In genomic region chr1:47663286-47663685, GRCh38 we compare ENCODE assay signal across 20 cellular contexts.
DNase-seq lines count a peak whose midpoint lies in the region; ATAC-seq and TF ChIP-seq lines count a peak whose summit lies in the region.
"Had no signal": no experiment of that assay in that cellular context is flagged by ENCODE, and none has a peak within 500 bp of the region (broad histone marks: within the 10 kb centered on the region; RNA-seq: fewer than 3 reads in every experiment).

No MANE protein-coding gene starts in this region.

- TF ChIP-seq CTCF in GM12865 (IDR thresholded peaks at IDR 0.05; ENCODE audit: insufficient read depth, low read depth, low read length, missing control alignments) = no peak
- TF ChIP-seq CTCF in CD4-positive, alpha-beta T cell (IDR thresholded peaks at IDR 0.05) = no peak

- H3K27me3 ChIP-seq in CD4-positive, alpha-beta T cell (ENCODE audit: control insufficient read depth, insufficient read depth, low read length) = no peaks in the 10 kb centered on the region

- POLR2A ChIA-PET in CD4-positive, alpha-beta T cell (lab: Charles Lee) = no interaction called here

- DNase-seq in GM12865 (ENCODE audit: low read depth) (peak; percentile 44), HT1080 (ENCODE audit: low read depth) (peak; percentile 31), mesenteric fat pad (ENCODE audit: low spot score) (peak; percentile 30), hypothalamus (lab: John Stamatoyannopoulos, UW) (no peak)
- DNase-seq in natural killer cell treated with Interleukin-12 subunit alpha and Interleukin-12 subunit beta and Interleukin-15 and Interleukin-18, amount 100 ng/mL, for 72 hours (ENCODE audit: low spot score) = no peak
- no peak for DNase-seq in CD4-positive, alpha-beta T cell
- DNase-seq: activated CD4-positive, alpha-beta T cell treated with anti-CD3 and anti-CD28 coated beads for 4 hours; activated gamma-delta T cell treated with Interleukin-2 at 50 U/mL for 16 hours; CD8-positive, alpha-beta T cell; cortex of kidney; Kasumi-1; NCI-H1048; NCI-H187 treated with DMSO at 0.1 percent for 48 hours; NCI-H2227 treated with DMSO at 0.1 percent for 48 hours; NCI-H748 treated with DMSO at 0.1 percent for 48 hours; posterior cingulate gyrus; SHP77 treated with DMSO at 0.1 percent for 48 hours had no signal

- no peak overlapping the region for H3K4me3 Mint-ChIP-seq in activated T-helper 17 cell treated with anti-CD3 and anti-CD28 coated beads, Interleukin-2, amount 50 U/mL, for 72 hours
- H3K4me3 Mint-ChIP-seq in natural killer cell treated with Interleukin-12 subunit alpha and Interleukin-12 subunit beta and Interleukin-15 and Interleukin-18, amount 100 ng/mL, for 72 hours = no peak overlapping the region
- H3K4me3 Mint-ChIP-seq in CD4-positive, alpha-beta T cell = no peak overlapping the region
- H3K4me3 Mint-ChIP-seq: CD8-positive, alpha-beta T cell had no signal

- no peak overlapping the region for H3K27ac ChIP-seq in CD4-positive, alpha-beta T cell (ENCODE audit: low read depth, low read length)
- H3K27ac ChIP-seq: heart left ventricle had no signal

- H3K4me3 ChIP-seq in GM12865 (ENCODE audit: low read depth, low read length) = no peak overlapping the region
- H3K4me3 ChIP-seq: heart left ventricle had no signal

- CTCF ChIA-PET in CD4-positive, alpha-beta T cell (lab: Charles Lee) = no interaction called here

- no peaks in the 10 kb centered on the region for H3K36me3 Mint-ChIP-seq in activated T-helper 17 cell treated with anti-CD3 and anti-CD28 coated beads, Interleukin-2, amount 50 U/mL, for 72 hours (ENCODE audit: low read depth)
- no peaks in the 10 kb centered on the region for H3K36me3 Mint-ChIP-seq in natural killer cell treated with Interleukin-12 subunit alpha and Interleukin-12 subunit beta and Interleukin-15 and Interleukin-18, amount 100 ng/mL, for 72 hours
- no peaks in the 10 kb centered on the region for H3K36me3 Mint-ChIP-seq in CD4-positive, alpha-beta T cell (ENCODE audit: low read depth)
- H3K36me3 Mint-ChIP-seq: CD8-positive, alpha-beta T cell had no signal

- intact Hi-C loops in CD4-positive, alpha-beta T cell (cut with DNase I, micrococcal nuclease) = no loop called here

- H3K9me3 ChIP-seq in CD4-positive, alpha-beta T cell (ENCODE audit: control insufficient read depth, low read length) = no peaks in the 10 kb centered on the region

- peaks cover 8% of the 10 kb centered on the region for H3K27me3 Mint-ChIP-seq in activated T-helper 17 cell treated with anti-CD3 and anti-CD28 coated beads, Interleukin-2, amount 50 U/mL, for 72 hours
- H3K27me3 Mint-ChIP-seq in natural killer cell treated with Interleukin-12 subunit alpha and Interleukin-12 subunit beta and Interleukin-15 and Interleukin-18, amount 100 ng/mL, for 72 hours = peaks cover 19 to 21% of the 10 kb centered on the region in 2 donors
- H3K27me3 Mint-ChIP-seq in CD4-positive, alpha-beta T cell = peaks cover 10% of the 10 kb centered on the region

- H3K9me3 Mint-ChIP-seq in activated T-helper 17 cell treated with anti-CD3 and anti-CD28 coated beads, Interleukin-2, amount 50 U/mL, for 72 hours = no peaks in the 10 kb centered on the region
- H3K9me3 Mint-ChIP-seq in natural killer cell treated with Interleukin-12 subunit alpha and Interleukin-12 subunit beta and Interleukin-15 and Interleukin-18, amount 100 ng/mL, for 72 hours = no peaks in the 10 kb centered on the region
- H3K9me3 Mint-ChIP-seq in CD4-positive, alpha-beta T cell = no peaks in the 10 kb centered on the region
- H3K9me3 Mint-ChIP-seq: CD8-positive, alpha-beta T cell had no signal

- ATAC-seq in activated T-helper 17 cell treated with anti-CD3 and anti-CD28 coated beads, Interleukin-2, amount 50 U/mL, for 72 hours (replicated peaks) = peak; percentile 34
- no peak for ATAC-seq in natural killer cell treated with Interleukin-12 subunit alpha and Interleukin-12 subunit beta and Interleukin-15 and Interleukin-18, amount 100 ng/mL, for 72 hours
- ATAC-seq in GM18861 (IDR thresholded peaks at IDR 0.05; ENCODE audit: unreplicated experiment) = no peak
- no peak for ATAC-seq in CD4-positive, alpha-beta T cell (ENCODE audit: poor library complexity)
- ATAC-seq: CD8-positive, alpha-beta T cell; heart left ventricle had no signal

- H3K27ac Mint-ChIP-seq in activated T-helper 17 cell treated with anti-CD3 and anti-CD28 coated beads, Interleukin-2, amount 50 U/mL, for 72 hours = no peak overlapping the region
- H3K27ac Mint-ChIP-seq in natural killer cell treated with Interleukin-12 subunit alpha and Interleukin-12 subunit beta and Interleukin-15 and Interleukin-18, amount 100 ng/mL, for 72 hours = no peak overlapping the region
- H3K27ac Mint-ChIP-seq in CD4-positive, alpha-beta T cell = no peak overlapping the region
- H3K27ac Mint-ChIP-seq: CD8-positive, alpha-beta T cell had no signal

- no peaks in the 10 kb centered on the region for H3K4me1 Mint-ChIP-seq in activated T-helper 17 cell treated with anti-CD3 and anti-CD28 coated beads, Interleukin-2, amount 50 U/mL, for 72 hours
- no peaks in the 10 kb centered on the region for H3K4me1 Mint-ChIP-seq in natural killer cell treated with Interleukin-12 subunit alpha and Interleukin-12 subunit beta and Interleukin-15 and Interleukin-18, amount 100 ng/mL, for 72 hours (ENCODE audit: low read depth in 2 of 2)
- H3K4me1 Mint-ChIP-seq in CD4-positive, alpha-beta T cell (ENCODE audit: low read depth) = no peaks in the 10 kb centered on the region

Comparison
In these comparisons a context has a peak if more than half of its experiments do, and no peak if none do; other contexts are left out.
1. DNase-seq: peak in GM12865 (single experiment), HT1080 (single experiment) and mesenteric fat pad (single experiment); none in hypothalamus (0 of 51), natural killer cell treated with Interleukin-12 subunit alpha and Interleukin-12 subunit beta and Interleukin-15 and Interleukin-18, amount 100 ng/mL, for 72 hours (single experiment) and CD4-positive, alpha-beta T cell (0 of 10).